11 cellular contexts compared by ENCODE assay signal in the genomic region with DNA sequence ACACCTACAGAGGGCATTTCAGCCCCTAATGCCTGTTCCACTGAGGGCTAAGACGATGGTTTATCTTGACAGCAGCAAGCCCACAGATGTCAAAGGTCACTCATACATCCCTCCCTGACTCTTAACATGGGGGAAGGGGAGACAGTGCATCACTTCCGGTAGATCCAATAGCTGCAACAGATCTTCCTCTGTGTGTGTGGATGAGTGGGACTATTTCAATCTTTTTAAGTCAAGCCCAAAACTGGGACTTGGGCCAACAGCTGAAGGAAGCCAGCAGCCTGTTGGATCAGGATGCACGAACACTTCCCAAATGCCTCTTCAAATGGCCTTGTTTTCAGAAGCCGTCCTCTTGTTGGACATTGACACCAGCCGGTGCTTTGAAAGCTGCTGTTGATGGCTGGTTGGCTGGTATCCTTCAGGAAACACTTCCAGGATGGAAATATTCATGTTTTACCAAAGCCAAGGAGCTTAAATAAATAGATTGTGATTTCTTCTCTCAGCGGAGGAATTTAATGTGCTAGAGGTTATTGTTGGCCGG. TPM values are rescaled to one million over a fixed set of nuclear protein-coding genes. Genes with fewer than 3 reads are reported as not detected.
DNase-seq lines count a peak whose midpoint lies in the region; ATAC-seq, FAIRE-seq and TF ChIP-seq lines count a peak whose summit lies in the region.
"Had no signal": no experiment of that assay in that cellular context is flagged by ENCODE, and none has a peak within 500 bp of the region (broad histone marks: within the 10 kb centered on the region; RNA-seq: fewer than 3 reads in every experiment).

No MANE protein-coding gene starts in this region.

- no peaks in the 10 kb centered on the region for H3K79me2 ChIP-seq in endothelial cell of umbilical vein (ENCODE audit: control insufficient read depth, insufficient read depth, low read length)

- H3K27me3 ChIP-seq in endothelial cell of umbilical vein (ENCODE audit: control insufficient read depth in 2 of 2, insufficient read depth in 2 of 2, low read length in 2 of 2) (no peaks in the 10 kb centered on the region), lung (ENCODE audit: control insufficient read depth, insufficient read depth) (no peaks in the 10 kb centered on the region), testis (no peaks in the 10 kb centered on the region)

- FAIRE-seq in endothelial cell of umbilical vein (lab: Jason Lieb, UNC), result peak; percentile 89

- BruUV-seq in endothelial cell of umbilical vein (replicated peaks; lab: Mats Ljungman, UMichigan), result no TSS peak

- no peaks in the 10 kb centered on the region for H3K9me3 ChIP-seq in endothelial cell of umbilical vein (replicated peaks; ENCODE audit: control insufficient read depth, insufficient read depth, low read length)
- no peaks in the 10 kb centered on the region for H3K9me3 ChIP-seq in lung (ENCODE audit: control insufficient read depth in 2 of 2, insufficient read depth in 1 of 2, low read length in 1 of 2)
- no peaks in the 10 kb centered on the region for H3K9me3 ChIP-seq in testis

- H3K27ac ChIP-seq in endothelial cell of umbilical vein (ENCODE audit: insufficient read depth, low read depth, low read length) (peak overlapping the region; percentile 19), lung (ENCODE audit: low read depth in 1 of 2, low read length in 1 of 2) (peak overlapping the region; percentile 69 to 71), testis (peak overlapping the region; percentile 31 to 75)

- no peaks in the 10 kb centered on the region for H3K9me1 ChIP-seq in endothelial cell of umbilical vein (replicated peaks; ENCODE audit: control insufficient read depth, extremely low read depth, insufficient read depth, low read length)

- dilution Hi-C loops in endothelial cell of umbilical vein (cut with MboI; ENCODE audit: extremely low pct_ligation_motif_present, low sequenced_read_pairs), result no loop called here

- POLR2A ChIA-PET in endothelial cell of umbilical vein (lab: Charles Lee), result no interaction called here

- ATAC-seq in lung (ENCODE audit: insufficient read depth, low FRiP score) (peak; percentile 20), GM18861 (IDR thresholded peaks at IDR 0.05; ENCODE audit: unreplicated experiment) (no peak), GM19467 (IDR thresholded peaks at IDR 0.05; ENCODE audit: unreplicated experiment) (no peak)
- ATAC-seq: WTC11 had no signal

- intact Hi-C loops in endothelial cell of umbilical vein (cut with micrococcal nuclease) (no loop called here), testis (cut with DNase I; ENCODE audit: low total_unique reads) (no loop called here)

- no peaks in the 10 kb centered on the region for H4K20me1 ChIP-seq in endothelial cell of umbilical vein (replicated peaks; ENCODE audit: control insufficient read depth, extremely low read depth, insufficient read depth, low read length)

- no peak for TF ChIP-seq CTCF in endothelial cell of umbilical vein (IDR thresholded peaks at IDR 0.05; ENCODE audit: extremely low read depth in 1 of 2, insufficient read depth in 1 of 2, low read depth in 1 of 2, low read length in 2 of 2)
- TF ChIP-seq CTCF in lung (IDR thresholded peaks at IDR 0.05; ENCODE audit: control extremely low read depth, extremely low read depth), result no peak
- no peak for TF ChIP-seq CTCF in testis (IDR thresholded peaks at IDR 0.05)

- no peak for TF ChIP-seq POLR2A in endothelial cell of umbilical vein (IDR thresholded peaks at IDR 0.05; ENCODE audit: low read depth, low read length)
- no peak for TF ChIP-seq POLR2A in testis (IDR thresholded peaks at IDR 0.05)

- peak; percentile 48 for DNase-seq in OCI-M1 (lab: John Stamatoyannopoulos, UW)
- DNase-seq in endothelial cell of umbilical vein (ENCODE audit: low read depth, low spot score), result peak; percentile 86
- DNase-seq in lung (ENCODE audit: low spot score), result peak; percentile 78
- peak; percentile 82 for DNase-seq in testis
- DNase-seq in stimulated activated CD8-positive, alpha-beta memory T cell treated with anti-CD3 and anti-CD28 coated beads, Interleukin-4, amount 100 ng/mL, for 48 hours, result no peak
- no peak for DNase-seq in GDM1 (lab: John Stamatoyannopoulos, UW)
- DNase-seq: retina had no signal

- peak overlapping the region; percentile 1 for H3K4me2 ChIP-seq in endothelial cell of umbilical vein (ENCODE audit: insufficient read depth, low read length)

- H3K9ac ChIP-seq in endothelial cell of umbilical vein (replicated peaks; ENCODE audit: extremely low read depth, insufficient read depth, low read length), result no peak overlapping the region

- no peak overlapping the region for H3K4me3 ChIP-seq in endothelial cell of umbilical vein (replicated peaks in 1 of 3; ENCODE audit: insufficient read depth in 1 of 3, low read depth in 1 of 3, low read length in 3 of 3)
- no peak overlapping the region for H3K4me3 ChIP-seq in lung
- H3K4me3 ChIP-seq in testis, result no peak overlapping the region

- H3K4me1 ChIP-seq in endothelial cell of umbilical vein (ENCODE audit: control insufficient read depth, extremely low read depth, insufficient read depth, low read length), result peaks cover 24% of the 10 kb centered on the region
- peaks cover 11 to 20% of the 10 kb centered on the region in 2 donors for H3K4me1 ChIP-seq in lung (ENCODE audit: control insufficient read depth in 2 of 2, insufficient read depth in 2 of 2, low read length in 2 of 2)
- H3K4me1 ChIP-seq in testis, result peaks cover 33% of the 10 kb centered on the region

- whole genome bisulfite sequencing in lung, 2 donors, result 25 to 47% methylated on average over 7 of the region's 7 CpGs
- 40 to 43% methylated on average over 7 of the region's 7 CpGs for WGBS in testis, 2 donors

- H3K36me3 ChIP-seq in endothelial cell of umbilical vein (ENCODE audit: control insufficient read depth in 2 of 2, extremely low read depth in 1 of 2, insufficient read depth in 2 of 2, low read length in 2 of 2), result no peaks in the 10 kb centered on the region
- H3K36me3 ChIP-seq in lung (ENCODE audit: control insufficient read depth in 2 of 2, insufficient read depth in 2 of 2, low read length in 2 of 2), result no peaks in the 10 kb centered on the region
- H3K36me3 ChIP-seq in testis (ENCODE audit: low read depth, missing control alignments), result no peaks in the 10 kb centered on the region

- peak overlapping the region; percentile 63 for H2AFZ ChIP-seq in endothelial cell of umbilical vein (ENCODE audit: low read depth, low read length)

- CTCF ChIA-PET in endothelial cell of umbilical vein (lab: Charles Lee), result interaction anchor here (0.8 to 1.7 kb wide), 8 partner anchors 13 to 190 kb away, joined by 3 to 8 read pairs (median 4); no protein-coding TSS in a partner anchor

TF ChIP-seq in endothelial cell of umbilical vein, 7 proteins besides CTCF, POLR2A, EP300 and RAD21:
- no peak for TF ChIP-seq JUN (IDR thresholded peaks at IDR 0.05; ENCODE audit: borderline replicate concordance, insufficient read depth, insufficient read length, low read depth)
- peak; percentile 58 for TF ChIP-seq FOS (IDR thresholded peaks at IDR 0.05; ENCODE audit: borderline replicate concordance, insufficient read depth, low read length)
- TF ChIP-seq GATA2 (IDR thresholded peaks at IDR 0.05; ENCODE audit: insufficient read depth, insufficient read length, low read depth, low read length), result peak; percentile 48
- TF ChIP-seq POLR2AphosphoS5 (IDR thresholded peaks at IDR 0.05; ENCODE audit: insufficient read depth, low read depth, low read length), result peak; percentile 37
- TF ChIP-seq MYC (IDR thresholded peaks at IDR 0.05; ENCODE audit: low read depth, low read length), result no peak

RNA-seq across cellular contexts. Expression of gene IL1R2, which starts 59.2 kb away (rescaled TPM):
- not detected in 2 replicates for total RNA-seq in endothelial cell of umbilical vein
- polyA plus RNA-seq in endothelial cell of umbilical vein, result not detected in 2 replicates
- 0.14 TPM in 1 of 2 replicates, not detected in the other for polyA plus RNA-seq in endothelial cell of umbilical vein (2011; cell fraction: cytosol; rRNA removed)
- not detected in 2 replicates for polyA plus RNA-seq in endothelial cell of umbilical vein (2011; cell fraction: nucleus; rRNA removed)
- not detected in 2 replicates for polyA plus RNA-seq in endothelial cell of umbilical vein (2012)
- polyA minus RNA-seq in endothelial cell of umbilical vein, result not detected in 2 replicates
- polyA minus RNA-seq in endothelial cell of umbilical vein (2011; cell fraction: cytosol; rRNA and poly(A)+ RNA removed), result not detected
- polyA minus RNA-seq in endothelial cell of umbilical vein (2011; cell fraction: nucleus; rRNA and poly(A)+ RNA removed), result not detected in 2 replicates
- 100 to 1,000 TPM in 1 of 2 donors, 1 to 10 TPM in 1; 7.3 to 119 TPM for total RNA-seq in lung
- polyA plus RNA-seq in lung, result 100 to 1,000 TPM in 1 of 2 donors, 1 to 10 TPM in 1; 9.2 to 902 TPM
- total RNA-seq in testis, result 1 to 10 TPM; 2.7 to 3.7 TPM
- 2.2 TPM for polyA plus RNA-seq in testis (ENCODE audit: insufficient read depth, low read depth, low replicate concordance)
- total RNA-seq: dermis microvascular lymphatic vessel endothelial cell had no signal

Comparison
In these comparisons a context has a peak if more than half of its experiments do, and no peak if none do; other contexts are left out.
1. DNase-seq: peak in OCI-M1 (single experiment), endothelial cell of umbilical vein (single experiment), lung (single experiment) and testis (single experiment); none in stimulated activated CD8-positive, alpha-beta memory T cell treated with anti-CD3 and anti-CD28 coated beads, Interleukin-4, amount 100 ng/mL, for 48 hours (single experiment) and GDM1 (single experiment).
2. H3K27ac ChIP-seq: peak in every context shown above with its lines; median percentile 70 in lung; 53 in testis; 19 in endothelial cell of umbilical vein.